Comparison of ENCODE assay signal across 15 cellular contexts in genomic region chr9:76717611-76718010, GRCh38. TPM values are rescaled to one million over a fixed set of nuclear protein-coding genes. Genes with fewer than 3 reads are reported as not detected.
A peak's percentile ranks its signal among the peaks of the same experiment; 100 is the strongest.
DNase-seq lines count a peak whose midpoint lies in the region; ATAC-seq and TF ChIP-seq lines count a peak whose summit lies in the region.
"Had no signal": no experiment of that assay in that cellular context is flagged by ENCODE, and none has a peak within 500 bp of the region (broad histone marks: within the 10 kb centered on the region; RNA-seq: fewer than 3 reads in every experiment).

No MANE protein-coding gene starts in this region.

- H3K4me3 Mint-ChIP-seq in naive thymus-derived CD8-positive, alpha-beta T cell = no peak overlapping the region
- no peak overlapping the region for H3K4me3 Mint-ChIP-seq in endodermal cell

- peak; percentile 1 for DNase-seq in EH (ENCODE audit: low read depth)
- peak; percentile 94 for DNase-seq in NCI-H69 (lab: John Stamatoyannopoulos, UW)
- peak; percentile 14 for DNase-seq in fibroblast of pulmonary artery (ENCODE audit: low read depth)
- DNase-seq in sigmoid colon = no peak
- DNase-seq in cerebellum (ENCODE audit: low spot score) = no peak
- DNase-seq in naive thymus-derived CD8-positive, alpha-beta T cell = no peak
- DNase-seq in endodermal cell = no peak
- DNase-seq: activated naive CD4-positive, alpha-beta T cell; foreskin melanocyte; NK-92 treated with Interleukin-12 subunit alpha and Interleukin-12 subunit beta, amount 100 ng/mL, for 24 hours; stimulated activated naive CD4-positive, alpha-beta T cell; SW 1271 had no signal

- H3K27ac ChIP-seq in sigmoid colon = peak overlapping the region; percentile 23 to 60 (median 43)
- no peak overlapping the region for H3K27ac ChIP-seq in endodermal cell (ENCODE audit: low read depth, low read length)

- H3K36me3 ChIP-seq in sigmoid colon = peaks cover 0 to 13% (median 4%) of the 10 kb centered on the region in 4 donors
- H3K36me3 ChIP-seq in endodermal cell (ENCODE audit: control insufficient read depth, insufficient read depth, low read length) = no peaks in the 10 kb centered on the region

- H3K36me3 Mint-ChIP-seq in naive thymus-derived CD8-positive, alpha-beta T cell = no peaks in the 10 kb centered on the region
- no peaks in the 10 kb centered on the region for H3K36me3 Mint-ChIP-seq in endodermal cell (ENCODE audit: low read depth)

- H3K27ac Mint-ChIP-seq in naive thymus-derived CD8-positive, alpha-beta T cell = no peak overlapping the region
- H3K27ac Mint-ChIP-seq in endodermal cell = no peak overlapping the region

- H3K4me1 Mint-ChIP-seq in naive thymus-derived CD8-positive, alpha-beta T cell = no peaks in the 10 kb centered on the region
- H3K4me1 Mint-ChIP-seq in endodermal cell = peaks cover 4% of the 10 kb centered on the region

- H3K9me3 ChIP-seq in sigmoid colon (no peaks in the 10 kb centered on the region), endodermal cell (ENCODE audit: control insufficient read depth, low read length) (no peaks in the 10 kb centered on the region)

- 26 to 52% methylated on average over 5 of the region's 5 CpGs for WGBS in sigmoid colon, 2 donors
- 88 to 89% methylated on average over 3 to 5 of the region's 5 CpGs for WGBS in endodermal cell (ENCODE audit: insufficient coverage in 1 of 2, insufficient read length in 1 of 2), 2 experiments

- peaks cover 0 to 33% (median 28%) of the 10 kb centered on the region in 4 donors for H3K4me1 ChIP-seq in sigmoid colon
- no peaks in the 10 kb centered on the region for H3K4me1 ChIP-seq in endodermal cell (ENCODE audit: control insufficient read depth, insufficient read depth, low read length)

- POLR2A ChIA-PET in naive thymus-derived CD8-positive, alpha-beta T cell (lab: Charles Lee) = no interaction called here

- H3K4me3 ChIP-seq in fibroblast of pulmonary artery (replicated peaks; ENCODE audit: low read depth, low read length) = no peak overlapping the region
- no peak overlapping the region for H3K4me3 ChIP-seq in sigmoid colon
- no peak overlapping the region for H3K4me3 ChIP-seq in endodermal cell (ENCODE audit: low read length)

- H3K27me3 ChIP-seq in sigmoid colon = no peaks in the 10 kb centered on the region
- H3K27me3 ChIP-seq in endodermal cell (ENCODE audit: control insufficient read depth, insufficient read depth, low read length, poor library complexity, severe bottlenecking) = no peaks in the 10 kb centered on the region

- TF ChIP-seq EP300 in sigmoid colon (IDR thresholded peaks at IDR 0.05) = peak in 1 of 4 donors; percentile 12

- peaks cover 10 to 20% (median 15%) of the 10 kb centered on the region in 5 donors for H3K27me3 Mint-ChIP-seq in naive thymus-derived CD8-positive, alpha-beta T cell
- H3K27me3 Mint-ChIP-seq in endodermal cell (ENCODE audit: insufficient read depth) = no peaks in the 10 kb centered on the region

- no peak overlapping the region for H3K9ac ChIP-seq in endodermal cell (ENCODE audit: extremely low read depth, low read length, poor library complexity, severe bottlenecking)

- H3K9me3 Mint-ChIP-seq in naive thymus-derived CD8-positive, alpha-beta T cell = no peaks in the 10 kb centered on the region
- H3K9me3 Mint-ChIP-seq in endodermal cell = no peaks in the 10 kb centered on the region

- TF ChIP-seq POLR2A in sigmoid colon (IDR thresholded peaks at IDR 0.05) = no peak

- intact Hi-C loops in sigmoid colon (cut with DNase I) = loop anchor here (10.0 kb wide), 1 partner anchor 197 kb away; no protein-coding TSS in a partner anchor

- TF ChIP-seq CTCF in fibroblast of pulmonary artery (IDR thresholded peaks at IDR 0.05; ENCODE audit: low read length, missing control alignments) = no peak
- no peak for TF ChIP-seq CTCF in sigmoid colon (IDR thresholded peaks at IDR 0.05)
- no peak for TF ChIP-seq CTCF in endodermal cell (conservative IDR thresholded peaks at IDR 0.05)

- no peak for ATAC-seq in GM19351 (IDR thresholded peaks at IDR 0.05; ENCODE audit: unreplicated experiment)
- no peak for ATAC-seq in naive thymus-derived CD8-positive, alpha-beta T cell

RNA-seq across cellular contexts. Expression of gene PCA3, which starts 46.6 kb away (rescaled TPM):
- under 1 TPM in 2 of 4 donors, not detected in 2; under 0.01 to 0.28 TPM for total RNA-seq in sigmoid colon
- polyA plus RNA-seq in sigmoid colon = under 1 TPM in 2 of 3 donors, not detected in 1; 0.60 to 0.79 TPM
- total RNA-seq in cerebellum = 1.2 TPM
- total RNA-seq in naive thymus-derived CD8-positive, alpha-beta T cell = not detected
- polyA plus RNA-seq in naive thymus-derived CD8-positive, alpha-beta T cell = not detected
- total RNA-seq in endodermal cell = not detected
- not detected for polyA plus RNA-seq in endodermal cell (2013, experiment 1 of 2)
- polyA plus RNA-seq in endodermal cell (2013, experiment 2 of 2) = not detected
- total RNA-seq: chondrocyte, osteocyte had no signal

Comparison
In these comparisons a context has a peak if more than half of its experiments do, and no peak if none do; other contexts are left out.
1. DNase-seq: peak in EH (single experiment), NCI-H69 (single experiment) and fibroblast of pulmonary artery (single experiment); none in sigmoid colon (single experiment), cerebellum (single experiment), naive thymus-derived CD8-positive, alpha-beta T cell (0 of 10) and endodermal cell (single experiment).